In genomic region chr6:93299622-93300021, GRCh38 we compare ENCODE assay signal across 35 cellular contexts.
"Had no signal": no experiment of that assay in that cellular context is flagged by ENCODE, and none has a peak within 500 bp of the region (broad histone marks: within the 10 kb centered on the region; RNA-seq: fewer than 3 reads in every experiment).

No MANE protein-coding gene starts in this region.

- H3K4me3 ChIP-seq: MG63 had no signal

- DNase-seq: Karpas-422, Kasumi-1, MG63, MM.1S, MV-4-11, NCI-H1048, NCI-H1092, NCI-H1092 treated with DMSO at 0.1 percent for 48 hours, NCI-H1105, NCI-H1105 treated with DMSO at 0.1 percent for 48 hours, NCI-H1417, NCI-H1417 treated with DMSO at 0.1 percent for 48 hours, NCI-H1436, NCI-H1436 treated with DMSO at 0.1 percent for 48 hours, NCI-H146, NCI-H1694, NCI-H1694 treated with DMSO at 0.1 percent for 48 hours, NCI-H187, NCI-H187 treated with DMSO at 0.1 percent for 48 hours, NCI-H1930, NCI-H2029, NCI-H2029 treated with DMSO at 0.1 percent for 48 hours, NCI-H2081, NCI-H2081 treated with DMSO at 0.1 percent for 48 hours, NCI-H2107, NCI-H2171, NCI-H2171 treated with DMSO at 0.1 percent for 48 hours, NCI-H2227 treated with DMSO at 0.1 percent for 48 hours, NCI-H226, NCI-H345, NCI-H446, NCI-H446 treated with DMSO at 0.1 percent for 48 hours, NCI-H510A, NCI-H510A treated with DMSO at 0.1 percent for 48 hours, NCI-H524 had no signal

- H3K9me3 ChIP-seq: MG63 had no signal

- H3K36me3 ChIP-seq: MG63 had no signal
